Comparison of ENCODE assay signal across 39 cellular contexts in the genomic region with DNA sequence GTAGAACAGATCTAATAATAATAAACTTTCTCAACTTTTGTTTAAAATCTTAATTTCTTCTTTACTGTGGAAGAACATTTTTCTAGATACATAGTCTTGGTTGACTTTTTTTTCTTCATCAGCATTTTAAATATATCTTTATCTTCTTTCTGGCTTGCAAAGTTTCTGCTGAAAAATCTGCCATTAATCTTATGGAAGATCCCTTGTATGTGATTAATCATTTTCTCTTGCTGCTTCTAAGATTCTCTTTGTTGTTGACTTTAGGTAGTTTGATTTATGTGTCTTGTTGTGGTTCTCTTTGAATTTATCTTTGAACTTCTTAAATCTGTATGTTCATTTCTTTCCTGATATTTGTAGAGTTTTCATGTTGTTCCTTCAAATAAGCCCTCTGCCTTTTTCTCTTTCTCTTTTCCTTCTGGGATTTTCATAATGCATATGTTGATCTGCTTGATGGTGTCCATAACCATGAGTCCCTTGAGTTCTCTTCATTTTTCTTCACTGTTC.
"Had no signal": no experiment of that assay in that cellular context is flagged by ENCODE, and none has a peak within 500 bp of the region (broad histone marks: within the 10 kb centered on the region; RNA-seq: fewer than 3 reads in every experiment).

No MANE protein-coding gene starts in this region.

- H3K27ac ChIP-seq: adrenal gland, ascending aorta, body of pancreas, brain microvascular endothelial cell, breast epithelium, cardiac muscle cell had no signal

- H3K36me3 ChIP-seq: adrenal gland, ascending aorta, brain microvascular endothelial cell, breast epithelium, cardiac muscle cell had no signal

- H3K27me3 Mint-ChIP-seq: activated naive CD4-positive, alpha-beta T cell treated with anti-CD3 and anti-CD28 coated beads, Interleukin-2, amount 50 U/mL, for 24 hours; activated naive CD8-positive, alpha-beta T cell; activated naive CD8-positive, alpha-beta T cell treated with anti-CD3 and anti-CD28 coated beads for 36 hours; activated naive CD8-positive, alpha-beta T cell treated with anti-CD3 and anti-CD28 coated beads, Interleukin-2, amount 10 ng/mL, durations not matched to agents 7 days and 5 days; activated naive CD8-positive, alpha-beta T cell treated with anti-CD3 and anti-CD28 coated beads, Interleukin-2, amount 50 U/mL, for 24 hours; activated T-cell treated with anti-CD3 and anti-CD28 coated beads, Interleukin-2, amount 50 U/mL, for 24 hours; activated T-helper 17 cell treated with anti-CD3 and anti-CD28 coated beads, Interleukin-2, amount 50 U/mL, for 72 hours; brain; central memory CD8-positive, alpha-beta T cell had no signal

- H3K4me1 ChIP-seq: adrenal gland, ascending aorta, body of pancreas, breast epithelium had no signal

- H3K27ac Mint-ChIP-seq: activated naive CD4-positive, alpha-beta T cell treated with anti-CD3 and anti-CD28 coated beads for 36 hours; activated naive CD4-positive, alpha-beta T cell treated with anti-CD3 and anti-CD28 coated beads, Interleukin-2, amount 50 U/mL, for 24 hours; activated naive CD4-positive, alpha-beta T cell treated with anti-CD3 and anti-CD28 coated beads, Interleukin-2, amount 50 U/mL, for 72 hours; activated naive CD8-positive, alpha-beta T cell; activated naive CD8-positive, alpha-beta T cell treated with anti-CD3 and anti-CD28 coated beads for 36 hours; activated naive CD8-positive, alpha-beta T cell treated with anti-CD3 and anti-CD28 coated beads, Interleukin-2, amount 10 ng/mL, durations not matched to agents 7 days and 5 days; activated naive CD8-positive, alpha-beta T cell treated with anti-CD3 and anti-CD28 coated beads, Interleukin-2, amount 50 U/mL, for 24 hours; activated T-cell treated with anti-CD3 and anti-CD28 coated beads, Interleukin-2, amount 50 U/mL, for 24 hours; activated T-cell treated with anti-CD3 and anti-CD28 coated beads, Interleukin-2, amount 50 U/mL, for 72 hours; activated T-helper 1 cell treated with anti-CD3 and anti-CD28 coated beads, Interleukin-12 subunit alpha, Interleukin-12 subunit beta, Interleukin-2, Interleukin-4 antibody, amounts not matched to agents 30 ng/mL and 10 ng/mL and 1 ng/mL, durations not matched to agents 14 hours and 24 hours and 36 hours; activated T-helper 17 cell treated with anti-CD3 and anti-CD28 coated beads, Interleukin-2, amount 50 U/mL, for 72 hours; activated T-helper 2 cell treated with anti-CD3 and anti-CD28 coated beads, Interferon-gamma antibody, Interleukin-2, Interleukin-4, amounts not matched to agents 10 μg/mL and 5 μg/mL and 100 μg/mL, durations not matched to agents 14 hours and 24 hours and 36 hours; brain had no signal

- FAIRE-seq: astrocyte, bronchial epithelial cell had no signal

- H3K36me3 Mint-ChIP-seq: activated naive CD4-positive, alpha-beta T cell treated with anti-CD3 and anti-CD28 coated beads, Interleukin-2, amount 50 U/mL, for 24 hours; activated naive CD4-positive, alpha-beta T cell treated with anti-CD3 and anti-CD28 coated beads, Interleukin-2, amount 50 U/mL, for 72 hours; activated naive CD8-positive, alpha-beta T cell; activated naive CD8-positive, alpha-beta T cell treated with anti-CD3 and anti-CD28 coated beads for 36 hours; activated naive CD8-positive, alpha-beta T cell treated with anti-CD3 and anti-CD28 coated beads, Interleukin-2, amount 10 ng/mL, durations not matched to agents 7 days and 5 days had no signal

- H3K9me3 ChIP-seq: body of pancreas had no signal

- H3K4me3 Mint-ChIP-seq: activated naive CD4-positive, alpha-beta T cell treated with anti-CD3 and anti-CD28 coated beads for 36 hours; activated naive CD4-positive, alpha-beta T cell treated with anti-CD3 and anti-CD28 coated beads, Interleukin-2, amount 50 U/mL, for 24 hours; activated naive CD8-positive, alpha-beta T cell; activated naive CD8-positive, alpha-beta T cell treated with anti-CD3 and anti-CD28 coated beads for 36 hours; activated naive CD8-positive, alpha-beta T cell treated with anti-CD3 and anti-CD28 coated beads, Interleukin-2, amount 10 ng/mL, durations not matched to agents 7 days and 5 days; activated naive CD8-positive, alpha-beta T cell treated with anti-CD3 and anti-CD28 coated beads, Interleukin-2, amount 50 U/mL, for 24 hours; activated T-cell treated with anti-CD3 and anti-CD28 coated beads, Interleukin-2, amount 50 U/mL, for 24 hours; activated T-cell treated with anti-CD3 and anti-CD28 coated beads, Interleukin-2, amount 50 U/mL, for 4 hours; activated T-cell treated with anti-CD3 and anti-CD28 coated beads, Interleukin-2, amount 50 U/mL, for 72 hours; activated T-helper 1 cell treated with anti-CD3 and anti-CD28 coated beads, Interleukin-12 subunit alpha, Interleukin-12 subunit beta, Interleukin-2, Interleukin-4 antibody, amounts not matched to agents 30 ng/mL and 10 ng/mL and 1 ng/mL, durations not matched to agents 14 hours and 24 hours and 36 hours; activated T-helper 17 cell treated with anti-CD3 and anti-CD28 coated beads, Interleukin-2, amount 50 U/mL, for 72 hours; brain; central memory CD8-positive, alpha-beta T cell had no signal

- DNase-seq: activated effector memory CD4-positive, alpha-beta T cell treated with anti-CD3 and anti-CD28 coated beads, Interleukin-2, amount 50 U/mL, for 16 hours; activated effector memory CD4-positive, alpha-beta T cell treated with Interleukin-2 at 50 U/mL for 16 hours; activated gamma-delta T cell; activated gamma-delta T cell treated with Interleukin-2 at 50 U/mL for 16 hours; activated naive CD4-positive, alpha-beta T cell treated with anti-CD3 and anti-CD28 coated beads for 36 hours; activated naive CD4-positive, alpha-beta T cell treated with anti-CD3 and anti-CD28 coated beads, Interleukin-2, amount 50 U/mL, for 16 hours; activated naive CD4-positive, alpha-beta T cell treated with Interleukin-2 at 50 U/mL for 16 hours; activated naive CD8-positive, alpha-beta T cell treated with anti-CD3 and anti-CD28 coated beads for 36 hours; activated naive CD8-positive, alpha-beta T cell treated with anti-CD3 and anti-CD28 coated beads, Interleukin-2, amount 10 ng/mL, durations not matched to agents 7 days and 5 days; activated naive CD8-positive, alpha-beta T cell treated with anti-CD3 and anti-CD28 coated beads, Interleukin-2, amount 50 U/mL, for 24 hours; activated T-cell treated with anti-CD3 and anti-CD28 coated beads for 4 hours; activated T-cell treated with anti-CD3 and anti-CD28 coated beads, Interleukin-2, amount 50 U/mL, for 1 hour; activated T-cell treated with anti-CD3 and anti-CD28 coated beads, Interleukin-2, amount 50 U/mL, for 24 hours; activated T-cell treated with anti-CD3 and anti-CD28 coated beads, Interleukin-2, amount 50 U/mL, for 4 hours; activated T-cell treated with anti-CD3 and anti-CD28 coated beads, Interleukin-2, amount 50 U/mL, for 48 hours; activated T-cell treated with anti-CD3 and anti-CD28 coated beads, Interleukin-2, amount 50 U/mL, for 72 hours; adrenal gland; amniotic stem cell; amygdala; anterior cingulate cortex; aorta; body of pancreas; brain microvascular endothelial cell; caudate nucleus; central memory CD4-positive, alpha-beta T cell; cerebellar nuclear complex had no signal

- H3K4me3 ChIP-seq: adrenal gland, ascending aorta, body of pancreas, breast epithelium, cardiac muscle cell had no signal

- H3K4me1 Mint-ChIP-seq: activated naive CD4-positive, alpha-beta T cell treated with anti-CD3 and anti-CD28 coated beads, Interleukin-2, amount 50 U/mL, for 24 hours; activated naive CD8-positive, alpha-beta T cell treated with anti-CD3 and anti-CD28 coated beads for 36 hours; activated naive CD8-positive, alpha-beta T cell treated with anti-CD3 and anti-CD28 coated beads, Interleukin-2, amount 10 ng/mL, durations not matched to agents 7 days and 5 days; activated naive CD8-positive, alpha-beta T cell treated with anti-CD3 and anti-CD28 coated beads, Interleukin-2, amount 50 U/mL, for 24 hours; activated T-helper 17 cell treated with anti-CD3 and anti-CD28 coated beads, Interleukin-2, amount 50 U/mL, for 72 hours; brain; central memory CD8-positive, alpha-beta T cell had no signal
